Comparison of ENCODE assay signal across 1 cellular context in genomic region chr6:4378319-4378996, GRCh38.
TF ChIP-seq lines count a peak whose summit lies in the region.

No MANE protein-coding gene starts in this region.

TF ChIP-seq in H1, 55 proteins besides CTCF, POLR2A, EP300 and RAD21:
- no peak for TF ChIP-seq CBX8 (IDR thresholded peaks at IDR 0.05; ENCODE audit: borderline replicate concordance, low read depth, low read length)
- TF ChIP-seq SIX5 (IDR thresholded peaks at IDR 0.05; ENCODE audit: low read depth, low read length): no peak
- no peak for TF ChIP-seq KDM4A (IDR thresholded peaks at IDR 0.05; ENCODE audit: low read depth, low read length, severe bottlenecking)
- no peak for TF ChIP-seq YY1 (IDR thresholded peaks at IDR 0.05; ENCODE audit: low read depth, low read length)
- TF ChIP-seq GABPA (IDR thresholded peaks at IDR 0.05; ENCODE audit: borderline replicate concordance, insufficient read depth, low read length): no peak
